Comparison of ENCODE assay signal across 8 cellular contexts in genomic region chr2:74119912-74120825, GRCh38. TPM values are rescaled to one million over a fixed set of nuclear protein-coding genes. Genes with fewer than 3 reads are reported as not detected.
DNase-seq lines count a peak whose midpoint lies in the region; ATAC-seq, FAIRE-seq and TF ChIP-seq lines count a peak whose summit lies in the region.

No MANE protein-coding gene starts in this region.

- H3K36me3 ChIP-seq in HUES64 (ENCODE audit: insufficient read depth, low read length), result no peaks in the 10 kb centered on the region
- H3K36me3 ChIP-seq in neuron (ENCODE audit: insufficient read depth, low read length), result no peaks in the 10 kb centered on the region
- H3K36me3 ChIP-seq in stomach smooth muscle (ENCODE audit: control insufficient read depth in 2 of 2, insufficient read depth in 2 of 2, low read length in 2 of 2), result no peaks in the 10 kb centered on the region

- WGBS in HUES64, result 5% methylated on average over 59 of the region's 59 CpGs

- peak overlapping the region; percentile 83 for H2AFZ ChIP-seq in neuron (ENCODE audit: low read depth, low read length)

- peak; percentile 41 for TF ChIP-seq CTCF in fibroblast of villous mesenchyme (IDR thresholded peaks at IDR 0.05; ENCODE audit: insufficient read depth, low read depth, low read length)

- no peaks in the 10 kb centered on the region for H3K4me1 ChIP-seq in HUES64 (ENCODE audit: insufficient read depth, low read length)
- H3K4me1 ChIP-seq in neuron (ENCODE audit: insufficient read depth, low read length), result no peaks in the 10 kb centered on the region
- no peaks in the 10 kb centered on the region for H3K4me1 ChIP-seq in stomach smooth muscle (ENCODE audit: control insufficient read depth, insufficient read depth, low read length)

- H3K9me3 ChIP-seq in HUES64 (ENCODE audit: insufficient read depth, low read depth, low read length), result peaks cover 24% of the 10 kb centered on the region
- H3K9me3 ChIP-seq in neuron (ENCODE audit: low read length), result peaks cover 7% of the 10 kb centered on the region
- H3K9me3 ChIP-seq in stomach smooth muscle (ENCODE audit: control insufficient read depth in 2 of 2, low read length in 2 of 2), result no peaks in the 10 kb centered on the region

- no peak for FAIRE-seq in RCC 7860 (lab: Jason Lieb, UNC)

- H3K27me3 ChIP-seq in HUES64 (ENCODE audit: insufficient read depth, low read length) (peaks cover 38% of the 10 kb centered on the region), neuron (ENCODE audit: insufficient read depth, low read length) (no peaks in the 10 kb centered on the region), stomach smooth muscle (ENCODE audit: control insufficient read depth in 1 of 2, insufficient read depth in 2 of 2, low read length in 2 of 2) (no peaks in the 10 kb centered on the region)

- ATAC-seq in GM21447 (IDR thresholded peaks at IDR 0.05; ENCODE audit: unreplicated experiment), result peak; percentile 95

- peak overlapping the region; percentile 88 for H3K9ac ChIP-seq in HUES64 (ENCODE audit: low read depth, low read length)
- H3K9ac ChIP-seq in stomach smooth muscle (ENCODE audit: low read length in 2 of 2), result peak overlapping the region; percentile 70 to 90

- H3K4me3 ChIP-seq in HUES64 (ENCODE audit: low read length) (peak overlapping the region; percentile 87), fibroblast of villous mesenchyme (ENCODE audit: low read depth, low read length) (peak overlapping the region; percentile 76), neuron (ENCODE audit: low read length) (peak overlapping the region; percentile 77), stomach smooth muscle (ENCODE audit: low read length in 2 of 2) (peak overlapping the region; percentile 86 to 92)

- H3K27ac ChIP-seq in HUES64 (ENCODE audit: low read depth, low read length), result peak overlapping the region; percentile 95
- H3K27ac ChIP-seq in stomach smooth muscle (ENCODE audit: low read length), result peak overlapping the region; percentile 82

- DNase-seq in DMS53 (lab: John Stamatoyannopoulos, UW), result peak; percentile 94
- DNase-seq in RCC 7860 (ENCODE audit: low spot score), result peak; percentile 25
- peak; percentile 84 for DNase-seq in activated effector memory CD4-positive, alpha-beta T cell treated with Interleukin-2 at 50 U/mL for 16 hours
- peak; percentile 79 for DNase-seq in fibroblast of villous mesenchyme (ENCODE audit: low read depth)

RNA-seq across cellular contexts. Expression of gene BOLA3, which starts 27.5 kb away (rescaled TPM):
- polyA plus RNA-seq in HUES64 (2013, experiment 1 of 2), result 78.2 TPM
- 91.2 TPM for polyA plus RNA-seq in HUES64 (2013, experiment 2 of 2)
- 41.2 and 50.1 TPM in 2 replicates for total RNA-seq in fibroblast of villous mesenchyme

RNA-seq across cellular contexts. Expression of gene MOB1A, which starts 58.5 kb away (rescaled TPM):
- 48.7 TPM for polyA plus RNA-seq in HUES64 (2013, experiment 1 of 2)
- polyA plus RNA-seq in HUES64 (2013, experiment 2 of 2), result 62.1 TPM
- 102 and 155 TPM in 2 replicates for total RNA-seq in fibroblast of villous mesenchyme

Comparison
In these comparisons a context has a peak if more than half of its experiments do, and no peak if none do; other contexts are left out.
1. Peak in every context shown above with its lines: DNase-seq, ATAC-seq, H3K4me3 ChIP-seq and H3K27ac ChIP-seq.
2. DNase-seq: peak in every context shown above with its lines; median percentile 94 in DMS53; 84 in activated effector memory CD4-positive, alpha-beta T cell treated with Interleukin-2 at 50 U/mL for 16 hours; 79 in fibroblast of villous mesenchyme; 25 in RCC 7860.